17 cellular contexts compared by ENCODE assay signal in genomic region chr7:23377134-23377533, GRCh38.
DNase-seq lines count a peak whose midpoint lies in the region; ATAC-seq lines count a peak whose summit lies in the region.
"Had no signal": no experiment of that assay in that cellular context is flagged by ENCODE, and none has a peak within 500 bp of the region (broad histone marks: within the 10 kb centered on the region; RNA-seq: fewer than 3 reads in every experiment).

No MANE protein-coding gene starts in this region.

- peaks cover 47% of the 10 kb centered on the region for H3K4me1 Mint-ChIP-seq in activated T-cell treated with anti-CD3 and anti-CD28 coated beads, Interleukin-2, amount 50 U/mL, for 72 hours (ENCODE audit: low read depth)
- H3K4me1 Mint-ChIP-seq in stimulated activated memory B cell treated with anti-CD40 and anti-IgM and Interleukin-4, amounts not matched to agents 10 μg/mL and 1 μg/mL and 100 μg/mL, for 72 hours, result peaks cover 25% of the 10 kb centered on the region

- H3K4me3 Mint-ChIP-seq in activated T-cell treated with anti-CD3 and anti-CD28 coated beads, Interleukin-2, amount 50 U/mL, for 72 hours, result peak overlapping the region; percentile 22 to 53
- no peak overlapping the region for H3K4me3 Mint-ChIP-seq in stimulated activated memory B cell treated with anti-CD40 and anti-IgM and Interleukin-4, amounts not matched to agents 10 μg/mL and 1 μg/mL and 100 μg/mL, for 72 hours
- H3K4me3 Mint-ChIP-seq: naive thymus-derived CD4-positive, alpha-beta T cell had no signal

- peaks cover 0 to 1% of the 10 kb centered on the region in 2 donors for H3K36me3 Mint-ChIP-seq in activated T-cell treated with anti-CD3 and anti-CD28 coated beads, Interleukin-2, amount 50 U/mL, for 72 hours (ENCODE audit: insufficient read depth in 2 of 2)
- no peaks in the 10 kb centered on the region for H3K36me3 Mint-ChIP-seq in stimulated activated memory B cell treated with anti-CD40 and anti-IgM and Interleukin-4, amounts not matched to agents 10 μg/mL and 1 μg/mL and 100 μg/mL, for 72 hours

- H3K27ac Mint-ChIP-seq in activated T-cell treated with anti-CD3 and anti-CD28 coated beads, Interleukin-2, amount 50 U/mL, for 72 hours, result peak overlapping the region; percentile 90
- H3K27ac Mint-ChIP-seq in stimulated activated memory B cell treated with anti-CD40 and anti-IgM and Interleukin-4, amounts not matched to agents 10 μg/mL and 1 μg/mL and 100 μg/mL, for 72 hours, result peak overlapping the region; percentile 42
- H3K27ac Mint-ChIP-seq: naive thymus-derived CD4-positive, alpha-beta T cell had no signal

- H3K9me3 Mint-ChIP-seq in activated T-cell treated with anti-CD3 and anti-CD28 coated beads, Interleukin-2, amount 50 U/mL, for 72 hours, result no peaks in the 10 kb centered on the region
- no peaks in the 10 kb centered on the region for H3K9me3 Mint-ChIP-seq in stimulated activated memory B cell treated with anti-CD40 and anti-IgM and Interleukin-4, amounts not matched to agents 10 μg/mL and 1 μg/mL and 100 μg/mL, for 72 hours
- H3K9me3 Mint-ChIP-seq: naive thymus-derived CD4-positive, alpha-beta T cell had no signal

- ATAC-seq in activated T-cell treated with anti-CD3 and anti-CD28 coated beads, Interleukin-2, amount 50 U/mL, for 72 hours (replicated peaks in 1 of 2), result peak; percentile 51 to 53
- ATAC-seq in stimulated activated memory B cell treated with anti-CD40 and anti-IgM and Interleukin-4, amounts not matched to agents 10 μg/mL and 1 μg/mL and 100 μg/mL, for 72 hours, result no peak
- no peak for ATAC-seq in GM18861 (IDR thresholded peaks at IDR 0.05; ENCODE audit: unreplicated experiment)
- ATAC-seq: GM12878; left lobe of liver; naive thymus-derived CD4-positive, alpha-beta T cell; right lobe of liver had no signal

- H3K27me3 Mint-ChIP-seq in activated T-cell treated with anti-CD3 and anti-CD28 coated beads, Interleukin-2, amount 50 U/mL, for 72 hours (ENCODE audit: low read depth), result peaks cover 5% of the 10 kb centered on the region
- H3K27me3 Mint-ChIP-seq in stimulated activated memory B cell treated with anti-CD40 and anti-IgM and Interleukin-4, amounts not matched to agents 10 μg/mL and 1 μg/mL and 100 μg/mL, for 72 hours, result no peaks in the 10 kb centered on the region

- no peak for DNase-seq in activated T-cell treated with anti-CD3 and anti-CD28 coated beads, Interleukin-2, amount 50 U/mL, for 72 hours
- no peak for DNase-seq in activated T-cell treated with anti-CD3 and anti-CD28 coated beads, Interleukin-2, amount 50 U/mL, for 1 hour
- DNase-seq in RKO (ENCODE audit: low spot score) (peak; percentile 94), dermis blood vessel endothelial cell (peak; percentile 72), COLO668 (lab: John Stamatoyannopoulos, UW; ENCODE audit: unreplicated experiment) (no peak), germinal center (ENCODE audit: low spot score) (no peak)
- DNase-seq: amniotic stem cell; DMS153; GOT3; naive thymus-derived CD4-positive, alpha-beta T cell; right lobe of liver; stimulated activated CD4-positive, alpha-beta T cell treated with anti-CD3 and anti-CD28 coated beads, Interleukin-4, amount 100 ng/mL, for 4 hours; stomach had no signal

Comparison
In these comparisons a context has a peak if more than half of its experiments do, and no peak if none do; other contexts are left out.
1. ATAC-seq: peak in activated T-cell treated with anti-CD3 and anti-CD28 coated beads, Interleukin-2, amount 50 U/mL, for 72 hours (2 of 2); none in stimulated activated memory B cell treated with anti-CD40 and anti-IgM and Interleukin-4, amounts not matched to agents 10 μg/mL and 1 μg/mL and 100 μg/mL, for 72 hours (single experiment) and GM18861 (single experiment).
2. DNase-seq: peak in RKO (single experiment) and dermis blood vessel endothelial cell (single experiment); none in activated T-cell treated with anti-CD3 and anti-CD28 coated beads, Interleukin-2, amount 50 U/mL, for 72 hours (0 of 2), activated T-cell treated with anti-CD3 and anti-CD28 coated beads, Interleukin-2, amount 50 U/mL, for 1 hour (single experiment), COLO668 (single experiment) and germinal center (single experiment).